ENCODE assay signal across 1 cellular context in genomic region chr14:89575386-89576061, GRCh38.
TF ChIP-seq lines count a peak whose summit lies in the region.

No MANE protein-coding gene starts in this region.

TF ChIP-seq in HEK293, 187 proteins besides CTCF, POLR2A, EP300 and RAD21 (continued from another document):
- no peak for TF ChIP-seq PRDM2 (tag by site-specific recombination; IDR thresholded peaks at IDR 0.05; ENCODE audit: borderline replicate concordance)
- no peak for TF ChIP-seq ZNF18 (tag by site-specific recombination; IDR thresholded peaks at IDR 0.05)
- TF ChIP-seq ZNF157 (tag by site-specific recombination; IDR thresholded peaks at IDR 0.05), result no peak
- no peak for TF ChIP-seq ZNF335 (tag by site-specific recombination; conservative IDR thresholded peaks at IDR 0.05)
- TF ChIP-seq ZBTB11 (tag by site-specific recombination; conservative IDR thresholded peaks at IDR 0.05; ENCODE audit: low read depth), result no peak
- TF ChIP-seq PRDM10 (tag by site-specific recombination; IDR thresholded peaks at IDR 0.05), result no peak
- no peak for TF ChIP-seq PATZ1 (tag by site-specific recombination; IDR thresholded peaks at IDR 0.05)
- no peak for TF ChIP-seq ZNF174 (tag by site-specific recombination; IDR thresholded peaks at IDR 0.05)
